8 cellular contexts compared by ENCODE assay signal in the genomic region with DNA sequence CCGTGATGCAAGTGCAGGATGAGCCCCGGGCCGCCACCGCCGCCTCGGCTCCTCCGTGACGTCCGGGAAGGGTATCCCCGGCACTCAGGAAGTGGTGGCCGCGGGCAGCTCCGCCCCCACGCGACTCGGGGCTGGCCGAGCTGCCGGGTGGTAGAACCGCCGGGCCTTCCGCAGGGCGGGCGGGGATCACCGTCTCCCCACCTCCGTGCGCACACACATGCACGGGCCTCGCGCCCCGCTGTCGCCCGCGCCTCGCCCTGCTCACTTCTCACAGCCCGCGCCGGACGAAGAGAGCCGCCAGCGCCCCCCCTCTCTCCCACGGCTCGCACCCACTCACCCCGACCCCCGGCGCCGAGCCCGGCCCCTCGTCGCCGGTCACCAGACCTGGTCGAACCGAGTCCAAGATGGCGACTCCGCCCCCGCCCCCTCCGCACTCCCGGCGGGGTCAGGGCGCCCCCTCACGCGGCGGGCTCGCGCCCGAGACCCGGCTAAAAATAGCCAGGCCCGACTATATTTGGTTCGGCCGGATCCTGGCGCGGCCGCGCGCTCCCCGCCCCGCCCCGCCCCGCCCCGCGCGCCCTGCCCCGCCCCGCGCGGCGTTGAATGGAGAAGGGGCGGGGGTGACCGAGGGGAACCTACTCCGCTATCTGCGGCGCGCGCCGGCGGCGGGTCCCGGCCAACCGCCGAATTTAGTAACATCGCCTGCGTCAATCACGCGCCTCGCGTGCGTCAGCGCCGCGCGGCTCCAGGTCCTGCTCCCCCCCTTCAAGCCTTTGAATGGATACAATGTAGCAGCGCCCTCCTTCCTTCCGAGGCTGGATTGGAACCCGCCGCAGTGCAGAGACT. TPM values are rescaled to one million over a fixed set of nuclear protein-coding genes. Genes with fewer than 3 reads are reported as not detected.
DNase-seq lines count a peak whose midpoint lies in the region; ATAC-seq and TF ChIP-seq lines count a peak whose summit lies in the region.

No MANE protein-coding gene starts in this region.

- POLR2A ChIA-PET in PC-3 (lab: Charles Lee; ENCODE audit: unreplicated experiment), result no interaction called here

- H2AFZ ChIP-seq in PC-3 (ENCODE audit: low read length), result peak overlapping the region; percentile 90

- H3K27me3 Mint-ChIP-seq in activated T-cell treated with anti-CD3 and anti-CD28 coated beads, Interleukin-2, amount 50 U/mL, for 4 hours (ENCODE audit: low read depth), result peaks cover 6% of the 10 kb centered on the region

- peak overlapping the region; percentile 94 for H3K9ac ChIP-seq in PC-3 (ENCODE audit: low read length)

- DNase-seq in DMS53 treated with DMSO at 0.1 percent for 48 hours (lab: John Stamatoyannopoulos, UW; ENCODE audit: unreplicated experiment) (peak; percentile 72), PC-3 (peak; percentile 84), myocyte (ENCODE audit: low read depth) (peak; percentile 96)
- peak; percentile 93 for DNase-seq in Jurkat, Clone E6-1 (ENCODE audit: low read depth, low spot score)
- DNase-seq in activated T-cell treated with anti-CD3 and anti-CD28 coated beads, Interleukin-2, amount 50 U/mL, for 4 hours, result peak; percentile 90
- DNase-seq in stimulated activated CD8-positive, alpha-beta memory T cell treated with anti-CD3 and anti-CD28 coated beads, Interleukin-7, amount 100 ng/mL, for 4 hours (ENCODE audit: low read depth in 2 of 2), result peak; percentile 91 to 96

- CTCF ChIA-PET in PC-3 (lab: Charles Lee), result no interaction called here

- H3K27ac ChIP-seq in PC-3 (ENCODE audit: low read length), result peak overlapping the region; percentile 75

- intact Hi-C loops in PC-3 (cut with micrococcal nuclease), result loop anchor here (5.0 to 10.0 kb wide), 5 partner anchors 48 to 608 kb away; a partner anchor contains a TSS

- H3K36me3 ChIP-seq in PC-3 (ENCODE audit: low read depth, low read length), result no peaks in the 10 kb centered on the region

- no peaks in the 10 kb centered on the region for H3K36me3 Mint-ChIP-seq in activated T-cell treated with anti-CD3 and anti-CD28 coated beads, Interleukin-2, amount 50 U/mL, for 4 hours (ENCODE audit: insufficient read depth)

- H3K9me3 Mint-ChIP-seq in activated T-cell treated with anti-CD3 and anti-CD28 coated beads, Interleukin-2, amount 50 U/mL, for 4 hours, result no peaks in the 10 kb centered on the region

- H4K20me1 ChIP-seq in PC-3 (ENCODE audit: low read length), result no peaks in the 10 kb centered on the region

- peak overlapping the region; percentile 95 for H3K4me2 ChIP-seq in PC-3 (ENCODE audit: low read length)

- peaks cover 50% of the 10 kb centered on the region for H3K4me1 Mint-ChIP-seq in activated T-cell treated with anti-CD3 and anti-CD28 coated beads, Interleukin-2, amount 50 U/mL, for 4 hours (ENCODE audit: low read depth)

- H3K4me3 ChIP-seq in Jurkat, Clone E6-1 (ENCODE audit: low read length), result peak overlapping the region; percentile 81
- H3K4me3 ChIP-seq in PC-3 (ENCODE audit: low read length), result peak overlapping the region; percentile 89

- peaks cover 8% of the 10 kb centered on the region for H3K79me2 ChIP-seq in PC-3 (ENCODE audit: low read length)

- 0 out of 2 replicates have a peak, but pooled peaks have one; percentile 17 for TF ChIP-seq CTCF in PC-3 (conservative IDR thresholded peaks at IDR 0.05; ENCODE audit: low read depth, low read length)

- peak; percentile 41 for ATAC-seq in GM21619 (IDR thresholded peaks at IDR 0.05; ENCODE audit: unreplicated experiment)
- peak; percentile 54 for ATAC-seq in PC-3
- ATAC-seq in activated T-cell treated with anti-CD3 and anti-CD28 coated beads, Interleukin-2, amount 50 U/mL, for 4 hours, result peak; percentile 54 to 61
- peak; percentile 78 for ATAC-seq in esophagus mucosa

- no TSS peak for BruUV-seq in PC-3 (replicated peaks; lab: Mats Ljungman, UMichigan)

- H3K4me3 Mint-ChIP-seq in activated T-cell treated with anti-CD3 and anti-CD28 coated beads, Interleukin-2, amount 50 U/mL, for 4 hours, result peak overlapping the region; percentile 96

- peaks cover 12% of the 10 kb centered on the region; the same call in 1 of the 2 replicates for H3K4me1 ChIP-seq in PC-3 (ENCODE audit: insufficient read depth, low read length)

- H3K9me3 ChIP-seq in PC-3 (ENCODE audit: low read length), result no peaks in the 10 kb centered on the region

- H3K9me2 ChIP-seq in PC-3 (replicated peaks; ENCODE audit: low read length), result no peaks in the 10 kb centered on the region

- H3F3A ChIP-seq in PC-3 (ENCODE audit: low read length, unreplicated experiment), result no peaks in the 10 kb centered on the region

- no peaks in the 10 kb centered on the region for H3K27me3 ChIP-seq in PC-3 (ENCODE audit: low read length)

RNA-seq across cellular contexts. Expression of a gene that starts 2.0 kb away (rescaled TPM):
- polyA plus RNA-seq in Jurkat, Clone E6-1 (2012; ENCODE audit: insufficient read depth, insufficient read length), result 0.17 TPM
- total RNA-seq in PC-3 (2014; rRNA removed) (0.77 and 0.98 TPM in 2 replicates), esophagus mucosa (0.24 TPM), myocyte (0.05 and 0.26 TPM in 2 replicates)
- 10 to 100 TPM; 23.2 to 26.5 (median 24.9) TPM for total RNA-seq in activated T-cell treated with anti-CD3 and anti-CD28 coated beads, Interleukin-2, amount 50 U/mL, for 4 hours
- polyA plus RNA-seq in myocyte (2012), result 0.16 TPM

Comparison
In these comparisons a context has a peak if more than half of its experiments do, and no peak if none do; other contexts are left out.
1. Peak in every context shown above with its lines: DNase-seq, ATAC-seq, H3K4me3 ChIP-seq and H3K27ac ChIP-seq.
2. RNA of a gene that starts 2.0 kb away (total RNA-seq): 23.2 to 26.5 TPM in activated T-cell treated with anti-CD3 and anti-CD28 coated beads, Interleukin-2, amount 50 U/mL, for 4 hours; 0.77 to 0.98 TPM in PC-3, 0.24 TPM in esophagus mucosa (single experiment) and 0.05 to 0.26 TPM in myocyte; every median in the first group is over 10 times any median in the second.